Comparison of ENCODE assay signal across 8 cellular contexts in genomic region chr13:50081899-50082425, GRCh38.
DNase-seq lines count a peak whose midpoint lies in the region; ATAC-seq and TF ChIP-seq lines count a peak whose summit lies in the region.

No MANE protein-coding gene starts in this region.

- H3K4me1 Mint-ChIP-seq in activated naive CD8-positive, alpha-beta T cell (ENCODE audit: low read depth), result peaks cover 41% of the 10 kb centered on the region

- H3K27me3 Mint-ChIP-seq in activated naive CD8-positive, alpha-beta T cell, result peaks cover 5% of the 10 kb centered on the region

- peak overlapping the region; percentile 56 for H3K27ac ChIP-seq in temporal lobe (ENCODE audit: low read depth, low read length)

- ATAC-seq in HG02623 (IDR thresholded peaks at IDR 0.05; ENCODE audit: unreplicated experiment), result peak; percentile 57
- peak; percentile 85 for ATAC-seq in SK-N-SH treated with all-trans-retinoic acid at 6 μM for 48 hours

- no peaks in the 10 kb centered on the region for H3K9me3 Mint-ChIP-seq in activated naive CD8-positive, alpha-beta T cell (ENCODE audit: low read depth)

- H3K36me3 Mint-ChIP-seq in activated naive CD8-positive, alpha-beta T cell, result no peaks in the 10 kb centered on the region

- peak overlapping the region; percentile 99 for H3K27ac Mint-ChIP-seq in activated naive CD8-positive, alpha-beta T cell

- peak; percentile 92 for DNase-seq in GM10266 (ENCODE audit: extremely low spot score)
- DNase-seq in NCI-H1092 treated with DMSO at 0.1 percent for 48 hours (lab: John Stamatoyannopoulos, UW), result peak; percentile 97
- peak; percentile 99 for DNase-seq in glomerular visceral epithelial cell (ENCODE audit: extremely low spot score)
- DNase-seq in occipital lobe (lab: John Stamatoyannopoulos, UW), result peak; percentile 96

- peak overlapping the region; percentile 100 for H3K4me3 Mint-ChIP-seq in activated naive CD8-positive, alpha-beta T cell

- no peak for TF ChIP-seq CTCF in GM10266 (IDR thresholded peaks at IDR 0.05; ENCODE audit: control insufficient read depth, insufficient read depth, low read depth, missing control alignments)

TF ChIP-seq in SK-N-SH treated with all-trans-retinoic acid at 6 μM for 48 hours, 23 proteins besides CTCF, POLR2A, EP300 and RAD21:
- TF ChIP-seq ZNF8 (CRISPR knock-in tag; IDR thresholded peaks at IDR 0.05) (no peak), ARNTL (CRISPR knock-in tag; IDR thresholded peaks at IDR 0.05; ENCODE audit: borderline replicate concordance, low read depth) (no peak), RARB (CRISPR knock-in tag; IDR thresholded peaks at IDR 0.05) (no peak), BACH2 (CRISPR knock-in tag; IDR thresholded peaks at IDR 0.05; ENCODE audit: borderline replicate concordance) (no peak), POU6F1 (CRISPR knock-in tag; IDR thresholded peaks at IDR 0.05; ENCODE audit: borderline replicate concordance, low read depth) (no peak), GLIS3 (CRISPR knock-in tag; IDR thresholded peaks at IDR 0.05) (no peak), TSHZ2 (CRISPR knock-in tag; IDR thresholded peaks at IDR 0.05) (no peak), ISL1 (CRISPR knock-in tag; IDR thresholded peaks at IDR 0.05) (no peak), SNAI2 (CRISPR knock-in tag; IDR thresholded peaks at IDR 0.05) (no peak)

Comparison
In these comparisons a context has a peak if more than half of its experiments do, and no peak if none do; other contexts are left out.
1. Peak in every context shown above with its lines: DNase-seq, ATAC-seq and H3K27ac ChIP-seq.